29 cellular contexts compared by ENCODE assay signal in genomic region chr18:7146067-7146466, GRCh38. TPM values are rescaled to one million over a fixed set of nuclear protein-coding genes. Genes with fewer than 3 reads are reported as not detected.
"Had no signal": no experiment of that assay in that cellular context is flagged by ENCODE, and none has a peak within 500 bp of the region (broad histone marks: within the 10 kb centered on the region; RNA-seq: fewer than 3 reads in every experiment).

No MANE protein-coding gene starts in this region.

- H3K36me3 Mint-ChIP-seq: activated naive CD8-positive, alpha-beta T cell; memory B cell; stimulated activated effector memory CD8-positive, alpha-beta T cell treated with anti-CD3 and anti-CD28 coated beads, Interleukin-12 subunit alpha, Interleukin-12 subunit beta, amount 100 ng/mL, for 72 hours; WTC11 had no signal

- H3K9me3 Mint-ChIP-seq: WTC11 had no signal

- H3K27me3 Mint-ChIP-seq: activated naive CD8-positive, alpha-beta T cell; memory B cell; stimulated activated naive CD8-positive, alpha-beta T cell treated with anti-CD3 and anti-CD28 coated beads, Interleukin-15, amount 100 ng/mL, for 72 hours had no signal

- H3K4me3 Mint-ChIP-seq: activated naive CD8-positive, alpha-beta T cell; activated T-cell treated with anti-CD3 and anti-CD28 coated beads, Interleukin-2, amount 50 U/mL, for 4 hours; endodermal cell; memory B cell; stimulated activated effector memory CD8-positive, alpha-beta T cell treated with anti-CD3 and anti-CD28 coated beads, Interleukin-12 subunit alpha, Interleukin-12 subunit beta, amount 100 ng/mL, for 72 hours; stimulated activated naive CD8-positive, alpha-beta T cell treated with anti-CD3 and anti-CD28 coated beads, Interleukin-15, amount 100 ng/mL, for 72 hours; WTC11 had no signal

- H3K4me1 ChIP-seq: adrenal gland, breast epithelium, left ventricle myocardium inferior, right lobe of liver, tibial artery had no signal

- ATAC-seq: activated T-cell treated with anti-CD3 and anti-CD28 coated beads, Interleukin-2, amount 50 U/mL, for 4 hours; mucosa of descending colon; right lobe of liver; stimulated activated effector memory CD8-positive, alpha-beta T cell treated with anti-CD3 and anti-CD28 coated beads, Interleukin-12 subunit alpha, Interleukin-12 subunit beta, amount 100 ng/mL, for 72 hours; stimulated activated naive CD8-positive, alpha-beta T cell treated with anti-CD3 and anti-CD28 coated beads, Interleukin-15, amount 100 ng/mL, for 72 hours; WTC11 had no signal

- H3K27ac ChIP-seq: adrenal gland, coronary artery, left ventricle myocardium inferior, right lobe of liver, skin epidermis, tibial artery had no signal

- H3K9me3 ChIP-seq: adrenal gland, breast epithelium, mucosa of descending colon, right lobe of liver, tibial artery had no signal

- H3K36me3 ChIP-seq: adrenal gland, breast epithelium, left ventricle myocardium inferior, right lobe of liver, tibial artery had no signal

- H3K27ac Mint-ChIP-seq: activated naive CD8-positive, alpha-beta T cell; activated T-helper 2 cell treated with anti-CD3 and anti-CD28 coated beads, Interferon-gamma antibody, Interleukin-2, Interleukin-4, amounts not matched to agents 10 μg/mL and 5 μg/mL and 100 μg/mL, durations not matched to agents 14 hours and 24 hours and 36 hours; memory B cell; stimulated activated effector memory CD8-positive, alpha-beta T cell treated with anti-CD3 and anti-CD28 coated beads, Interleukin-12 subunit alpha, Interleukin-12 subunit beta, amount 100 ng/mL, for 72 hours; stimulated activated naive CD8-positive, alpha-beta T cell treated with anti-CD3 and anti-CD28 coated beads, Interleukin-15, amount 100 ng/mL, for 72 hours; WTC11 had no signal

- H3K4me3 ChIP-seq: adrenal gland, breast epithelium, coronary artery, left ventricle myocardium inferior, mucosa of descending colon, right lobe of liver, skin epidermis, tibial artery had no signal

- H3K27me3 ChIP-seq: adrenal gland, breast epithelium, right lobe of liver, tibial artery had no signal

- H3K4me1 Mint-ChIP-seq: memory B cell; stimulated activated effector memory CD8-positive, alpha-beta T cell treated with anti-CD3 and anti-CD28 coated beads, Interleukin-12 subunit alpha, Interleukin-12 subunit beta, amount 100 ng/mL, for 72 hours; stimulated activated naive CD8-positive, alpha-beta T cell treated with anti-CD3 and anti-CD28 coated beads, Interleukin-15, amount 100 ng/mL, for 72 hours had no signal

- DNase-seq: activated CD4-positive, alpha-beta T cell treated with anti-CD3 and anti-CD28 coated beads for 4 hours; activated CD4-positive, alpha-beta T cell treated with anti-CD3 and anti-CD28 coated beads, Interleukin-2, amount 50 U/mL, for 48 hours; activated CD8-positive, alpha-beta memory T cell treated with anti-CD3 and anti-CD28 coated beads, Interleukin-2, amount 50 U/mL, for 48 hours; activated naive CD4-positive, alpha-beta T cell; activated T-cell treated with anti-CD3 and anti-CD28 coated beads, Interleukin-2, amount 50 U/mL, for 4 hours; adrenal gland; cerebellar nuclear complex; endodermal cell; foreskin fibroblast; kidney glomerular epithelial cell; left ventricle myocardium inferior; mucosa of descending colon; occipital lobe; posterior cingulate gyrus; right lobe of liver; stimulated activated CD4-positive, alpha-beta T cell treated with anti-CD3 and anti-CD28 coated beads, Interleukin-1b, Interleukin-23, amount 100 ng/mL, for 48 hours; stimulated activated naive CD8-positive, alpha-beta T cell treated with anti-CD3 and anti-CD28 coated beads, Interleukin-15, amount 100 ng/mL, for 72 hours; T1000; tibial artery had no signal

RNA-seq across cellular contexts. Expression of gene LAMA1, which starts 28.5 kb away (rescaled TPM):
- total RNA-seq: activated CD8-positive, alpha-beta memory T cell treated with anti-CD3 and anti-CD28 coated beads for 36 hours; activated T-helper 2 cell treated with anti-CD3 and anti-CD28 coated beads, Interferon-gamma antibody, Interleukin-2, Interleukin-4, amounts not matched to agents 10 μg/mL and 5 μg/mL and 100 μg/mL, durations not matched to agents 14 hours and 24 hours and 36 hours; left ventricle myocardium inferior; T-helper 1 cell treated with Interleukin-12 subunit alpha and Interleukin-12 subunit beta and Interleukin-4 antibody, amounts not matched to agents 30 ng/mL and 1 ng/mL, for 36 hours had no signal
